Comparison of ENCODE assay signal across 15 cellular contexts in the genomic region with DNA sequence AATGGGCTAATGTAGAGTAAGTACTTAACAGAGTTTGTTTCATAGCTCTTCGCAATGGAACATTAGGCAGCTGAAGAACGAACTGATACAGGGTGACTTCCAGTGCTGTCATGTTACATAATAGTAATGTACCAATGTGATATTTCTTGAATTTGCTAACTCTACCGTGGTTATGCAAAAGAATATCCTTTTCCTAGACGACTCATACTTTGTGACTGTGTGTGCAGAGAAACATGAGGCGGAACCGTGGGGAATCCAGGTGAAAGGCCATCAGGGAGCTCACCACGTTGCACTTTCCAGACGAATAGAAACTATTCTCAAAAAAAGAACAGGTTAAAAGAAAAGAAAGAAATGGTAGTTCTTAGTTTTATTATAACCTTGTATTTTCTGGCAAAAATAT. TPM values are rescaled to one million over a fixed set of nuclear protein-coding genes. Genes with fewer than 3 reads are reported as not detected.
A peak's percentile ranks its signal among the peaks of the same experiment; 100 is the strongest.
DNase-seq lines count a peak whose midpoint lies in the region; ATAC-seq and TF ChIP-seq lines count a peak whose summit lies in the region.
"Had no signal": no experiment of that assay in that cellular context is flagged by ENCODE, and none has a peak within 500 bp of the region (broad histone marks: within the 10 kb centered on the region; RNA-seq: fewer than 3 reads in every experiment).

No MANE protein-coding gene starts in this region.

- peaks cover 11% of the 10 kb centered on the region for H3F3A ChIP-seq in SK-N-SH (replicated peaks; ENCODE audit: insufficient read depth)

- H3K9me3 ChIP-seq in SK-N-SH = no peaks in the 10 kb centered on the region
- H3K9me3 ChIP-seq: BLaER1 treated with 17β-estradiol and CSF1 and Interleukin-3, amounts not matched to agents 10 nM and 100 nM had no signal

- TF ChIP-seq CTCF in SK-N-SH (IDR thresholded peaks at IDR 0.05) = no peak
- TF ChIP-seq CTCF in omental fat pad (IDR thresholded peaks at IDR 0.05) = no peak

- H3K4me3 ChIP-seq in SK-N-SH (ENCODE audit: low read depth in 2 of 2, low read length in 1 of 2) = no peak overlapping the region
- H3K4me3 ChIP-seq: BLaER1 treated with 17β-estradiol and CSF1 and Interleukin-3, amounts not matched to agents 10 nM and 100 nM had no signal

- no peak overlapping the region for H3K9ac ChIP-seq in SK-N-SH
- H3K9ac ChIP-seq: BLaER1 treated with 17β-estradiol and CSF1 and Interleukin-3, amounts not matched to agents 10 nM and 100 nM had no signal

- POLR2A ChIA-PET in SK-N-SH (lab: Yijun Ruan, JAX) = interaction anchor here (1.0 to 1.6 kb wide), 3 partner anchors 13 to 15 kb away, joined by 3 to 6 read pairs (median 4); a partner anchor contains a TSS

- no peak overlapping the region for H2AFZ ChIP-seq in SK-N-SH (ENCODE audit: low read depth)

- CTCF ChIA-PET in SK-N-SH (lab: Yijun Ruan, JAX) = interaction anchor here (1.2 to 1.6 kb wide), 4 partner anchors 9 to 33 kb away, joined by 3 to 10 read pairs (median 4); a partner anchor contains a TSS

- ATAC-seq in esophagus mucosa = peak; percentile 48
- peak; percentile 73 for ATAC-seq in omental fat pad (ENCODE audit: low FRiP score)
- no peak for ATAC-seq in HG03095 (IDR thresholded peaks at IDR 0.05; ENCODE audit: unreplicated experiment)
- ATAC-seq in GM18873 (IDR thresholded peaks at IDR 0.05; ENCODE audit: low FRiP score, unreplicated experiment) = no peak
- ATAC-seq: activated CD4-positive, alpha-beta T cell treated with anti-CD3 and anti-CD28 coated beads for 36 hours; activated T-cell treated with anti-CD3 and anti-CD28 coated beads, Interleukin-2, amount 50 U/mL, for 4 hours; stimulated activated effector memory CD8-positive, alpha-beta T cell treated with anti-CD3 and anti-CD28 coated beads, Interleukin-12 subunit alpha, Interleukin-12 subunit beta, amount 100 ng/mL, for 72 hours had no signal

- no peak for TF ChIP-seq RAD21 in SK-N-SH (IDR thresholded peaks at IDR 0.05; ENCODE audit: low read length)

- no peak for TF ChIP-seq EP300 in SK-N-SH (IDR thresholded peaks at IDR 0.05; ENCODE audit: borderline replicate concordance in 1 of 2, low read depth in 1 of 2, low read length in 1 of 2)

- H3K4me1 ChIP-seq in SK-N-SH (ENCODE audit: control insufficient read depth in 1 of 2, insufficient read depth in 2 of 2, low read depth in 1 of 2, low read length in 1 of 2) = no peaks in the 10 kb centered on the region; a peak in 1 of 4 replicates

- DNase-seq in ELR (ENCODE audit: low read depth) (peak; percentile 43), SK-N-SH (no peak), omental fat pad (ENCODE audit: low spot score) (no peak), GM19238 (ENCODE audit: insufficient read length, low spot score) (no peak), islet precursor cell (no peak)
- DNase-seq: activated CD4-positive, alpha-beta T cell treated with anti-CD3 and anti-CD28 coated beads for 36 hours; activated T-cell treated with anti-CD3 and anti-CD28 coated beads, Interleukin-2, amount 50 U/mL, for 4 hours; DND-41; NCI-H345; stimulated activated CD4-positive, alpha-beta T cell treated with anti-CD3 and anti-CD28 coated beads, Interleukin-4, amount 100 ng/mL, for 1 hour had no signal

- peaks cover 10% of the 10 kb centered on the region; the same call in 1 of the 2 replicates for H3K79me2 ChIP-seq in SK-N-SH (ENCODE audit: insufficient read depth)

- peaks cover 37 to 47% of the 10 kb centered on the region in 2 experiments for H3K36me3 ChIP-seq in SK-N-SH (replicated peaks in 1 of 2; ENCODE audit: control insufficient read depth in 1 of 2, insufficient read depth in 2 of 2, low read length in 1 of 2)

- no peaks in the 10 kb centered on the region for H4K20me1 ChIP-seq in SK-N-SH (ENCODE audit: insufficient read depth)

- WGBS in SK-N-SH (ENCODE audit: low lambda C conversion rate) = 64% methylated on average over 8 of the region's 8 CpGs

- no peak overlapping the region; the same call in 1 of the 2 replicates for H3K4me2 ChIP-seq in SK-N-SH
- H3K4me2 ChIP-seq: BLaER1 treated with 17β-estradiol and CSF1 and Interleukin-3, amounts not matched to agents 10 nM and 100 nM had no signal

- peak overlapping the region; percentile 12 to 15; a peak in 2 of 4 replicates for H3K27ac ChIP-seq in SK-N-SH (ENCODE audit: low read depth in 2 of 2, low read length in 1 of 2)

- no peaks in the 10 kb centered on the region for H3K9me2 ChIP-seq in SK-N-SH

- no peaks in the 10 kb centered on the region for H3K27me3 ChIP-seq in SK-N-SH (ENCODE audit: insufficient read depth)
- H3K27me3 ChIP-seq: BLaER1 treated with 17β-estradiol and CSF1 and Interleukin-3, amounts not matched to agents 10 nM and 100 nM had no signal

TF ChIP-seq in SK-N-SH, 30 proteins besides CTCF, POLR2A, EP300 and RAD21:
- TF ChIP-seq FOXM1 (IDR thresholded peaks at IDR 0.05; ENCODE audit: low read depth) = no peak

RNA-seq across cellular contexts. Expression of a gene that starts 13.2 kb away (rescaled TPM):
- polyA plus RNA-seq in SK-N-SH (2012; rRNA removed) = 79.5 and 86.3 TPM in 2 replicates
- 64.8 and 74.8 TPM in 2 replicates for polyA plus RNA-seq in SK-N-SH (2012; cell fraction: cytosol; rRNA removed)
- polyA plus RNA-seq in SK-N-SH (2012; cell fraction: nucleus; rRNA removed) = 48.5 and 55.5 TPM in 2 replicates
- 59.9 TPM for total RNA-seq in esophagus mucosa
- total RNA-seq in omental fat pad = 10 to 100 TPM; 37.4 to 50.3 (median 39.4) TPM

RNA-seq across cellular contexts. Expression of a gene that starts 15.2 kb away (rescaled TPM):
- 152 and 162 TPM in 2 replicates for polyA plus RNA-seq in SK-N-SH (2012; rRNA removed)
- polyA plus RNA-seq in SK-N-SH (2012; cell fraction: cytosol; rRNA removed) = 124 and 156 TPM in 2 replicates
- polyA plus RNA-seq in SK-N-SH (2012; cell fraction: nucleus; rRNA removed) = 65.3 and 89.9 TPM in 2 replicates
- total RNA-seq in esophagus mucosa (84.6 TPM), omental fat pad (100 to 1,000 TPM; 150 to 377 (median 226) TPM)

RNA-seq across cellular contexts. Expression of a gene that starts 20.6 kb away (rescaled TPM):
- polyA plus RNA-seq in SK-N-SH (2012; rRNA removed) = 9.2 and 13.3 TPM in 2 replicates
- 7.6 and 9.0 TPM in 2 replicates for polyA plus RNA-seq in SK-N-SH (2012; cell fraction: cytosol; rRNA removed)
- 24.1 and 30.3 TPM in 2 replicates for polyA plus RNA-seq in SK-N-SH (2012; cell fraction: nucleus; rRNA removed)
- 31.6 TPM for total RNA-seq in esophagus mucosa
- 10 to 100 TPM; 24.8 to 43.0 (median 30.1) TPM for total RNA-seq in omental fat pad

Comparison
In these comparisons a context has a peak if more than half of its experiments do, and no peak if none do; other contexts are left out.
1. ATAC-seq: peak in esophagus mucosa (single experiment) and omental fat pad (single experiment); none in HG03095 (single experiment) and GM18873 (single experiment).